Comparison of ENCODE assay signal across 1 cellular context in the genomic region with DNA sequence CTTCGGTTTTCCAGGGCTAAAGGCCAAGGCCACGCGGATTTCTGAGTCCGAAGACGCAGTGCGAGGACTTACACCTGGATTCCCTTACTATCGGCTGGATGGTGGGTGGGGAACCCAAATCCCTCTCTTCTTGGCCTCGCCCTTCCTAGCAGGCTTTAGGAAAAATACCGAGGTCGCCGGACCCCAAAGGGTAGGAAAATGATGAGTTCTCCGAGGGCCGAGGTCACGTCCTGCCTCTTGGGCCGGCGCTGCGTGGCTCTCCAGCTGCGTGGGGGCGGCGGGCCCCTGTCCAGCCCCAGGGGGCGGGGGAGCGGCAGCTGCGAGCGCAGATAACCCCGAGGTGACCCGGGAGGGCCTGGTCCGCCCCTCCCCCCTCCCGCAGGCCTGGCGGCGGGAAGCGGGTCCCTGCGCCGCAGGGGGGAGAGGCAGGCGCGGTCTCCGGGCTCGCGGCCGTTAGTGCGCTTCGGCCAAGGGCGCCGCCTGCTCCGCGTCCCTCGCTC.
TF ChIP-seq lines count a peak whose summit lies in the region.

No MANE protein-coding gene starts in this region.

TF ChIP-seq in K562, 482 proteins besides CTCF, POLR2A, EP300 and RAD21 (continued from another document and continues in another):
- TF ChIP-seq SPI1 (IDR thresholded peaks at IDR 0.05; ENCODE audit: borderline replicate concordance, low read depth, low read length) (no peak), ZNF175 (CRISPR knock-in tag; IDR thresholded peaks at IDR 0.05; ENCODE audit: low read depth) (peak; percentile 92), U2AF1 (optimal IDR thresholded peaks at IDR 0.05; ENCODE audit: low read depth, low read length) (peak; percentile 74), ZFX (CRISPR knock-in tag; IDR thresholded peaks at IDR 0.05) (peak; percentile 74), ESRRB (CRISPR knock-in tag; IDR thresholded peaks at IDR 0.05; ENCODE audit: borderline replicate concordance) (no peak), CBX1 (IDR thresholded peaks at IDR 0.05; ENCODE audit: low read depth) (peak; percentile 59; the same call in 1 of the 2 replicates), TEAD1 (CRISPR knock-in tag; IDR thresholded peaks at IDR 0.05) (peak; percentile 16 to 58; a peak in 1 of 4 replicates), TBP (optimal IDR thresholded peaks at IDR 0.05; ENCODE audit: low read depth, low read length) (peak; percentile 71), RFX5 (IDR thresholded peaks at IDR 0.05; ENCODE audit: low read depth, low read length) (no peak), ZSCAN32 (CRISPR knock-in tag; IDR thresholded peaks at IDR 0.05) (no peak), ZNF239 (CRISPR knock-in tag; IDR thresholded peaks at IDR 0.05) (no peak), TAF7 (tag; IDR thresholded peaks at IDR 0.05) (no peak), NFATC3 (IDR thresholded peaks at IDR 0.05) (no peak), CHD4 (IDR thresholded peaks at IDR 0.05; ENCODE audit: insufficient read depth, insufficient replicate concordance, low read depth, low read length, poor library complexity, severe bottlenecking) (no peak), ZNF212 (CRISPR knock-in tag; IDR thresholded peaks at IDR 0.05) (no peak), HDAC3 (IDR thresholded peaks at IDR 0.05; ENCODE audit: borderline replicate concordance, partially characterized antibody) (peak; percentile 65), ZNF41 (CRISPR knock-in tag; conservative IDR thresholded peaks at IDR 0.05) (peak; percentile 35; the same call in 1 of the 2 replicates), PRPF4 (IDR thresholded peaks at IDR 0.05; ENCODE audit: insufficient read depth, low read depth, low read length, poor library complexity, severe bottlenecking) (no peak), SMARCA4 (IDR thresholded peaks at IDR 0.05) (peak; percentile 72), BRD4 (IDR thresholded peaks at IDR 0.05) (no peak; the same call in 1 of the 2 replicates), KHSRP (IDR thresholded peaks at IDR 0.05) (no peak), TAL1 (IDR thresholded peaks at IDR 0.05) (peak; percentile 91), EP400 (IDR thresholded peaks at IDR 0.05) (peak; percentile 69; the same call in 1 of the 2 replicates), TEAD4 (IDR thresholded peaks at IDR 0.05; ENCODE audit: low read length) (peak; percentile 89), TEAD4 (CRISPR knock-in tag; IDR thresholded peaks at IDR 0.05; ENCODE audit: borderline replicate concordance) (no peak), POLR2AphosphoS5 (IDR thresholded peaks at IDR 0.05; ENCODE audit: control insufficient read depth, insufficient read depth, low read depth, low read length) (peak; percentile 88), POLR3A (IDR thresholded peaks at IDR 0.05; ENCODE audit: borderline replicate concordance, extremely low read depth, insufficient read depth, insufficient read length) (no peak), ZZZ3 (IDR thresholded peaks at IDR 0.05) (no peak), HDAC2 (IDR thresholded peaks at IDR 0.05) (peak; percentile 62; the same call in 1 of the 2 replicates), GTF2F1 (IDR thresholded peaks at IDR 0.05; ENCODE audit: low read depth, low read length) (peak; percentile 45; the same call in 1 of the 2 replicates), FOSL1 (tag; conservative IDR thresholded peaks at IDR 0.05) (peak; percentile 59), RCOR1 (IDR thresholded peaks at IDR 0.05; ENCODE audit: borderline replicate concordance in 1 of 2, low read depth in 2 of 2, low read length in 2 of 2) (peak; percentile 82 to 84; a peak in 3 of 4 replicates), KLF6 (CRISPR knock-in tag; IDR thresholded peaks at IDR 0.05; ENCODE audit: borderline replicate concordance) (no peak), BRF1 (IDR thresholded peaks at IDR 0.05; ENCODE audit: borderline replicate concordance, extremely low read depth, insufficient read length) (no peak), JUND (IDR thresholded peaks at IDR 0.05; ENCODE audit: borderline replicate concordance, low read depth, low read length) (peak; percentile 41; the same call in 1 of the 2 replicates), JUND (tag; IDR thresholded peaks at IDR 0.05; ENCODE audit: borderline replicate concordance, low read depth, low read length) (peak; percentile 30; the same call in 1 of the 3 replicates)
- TF ChIP-seq, protein P1, sequence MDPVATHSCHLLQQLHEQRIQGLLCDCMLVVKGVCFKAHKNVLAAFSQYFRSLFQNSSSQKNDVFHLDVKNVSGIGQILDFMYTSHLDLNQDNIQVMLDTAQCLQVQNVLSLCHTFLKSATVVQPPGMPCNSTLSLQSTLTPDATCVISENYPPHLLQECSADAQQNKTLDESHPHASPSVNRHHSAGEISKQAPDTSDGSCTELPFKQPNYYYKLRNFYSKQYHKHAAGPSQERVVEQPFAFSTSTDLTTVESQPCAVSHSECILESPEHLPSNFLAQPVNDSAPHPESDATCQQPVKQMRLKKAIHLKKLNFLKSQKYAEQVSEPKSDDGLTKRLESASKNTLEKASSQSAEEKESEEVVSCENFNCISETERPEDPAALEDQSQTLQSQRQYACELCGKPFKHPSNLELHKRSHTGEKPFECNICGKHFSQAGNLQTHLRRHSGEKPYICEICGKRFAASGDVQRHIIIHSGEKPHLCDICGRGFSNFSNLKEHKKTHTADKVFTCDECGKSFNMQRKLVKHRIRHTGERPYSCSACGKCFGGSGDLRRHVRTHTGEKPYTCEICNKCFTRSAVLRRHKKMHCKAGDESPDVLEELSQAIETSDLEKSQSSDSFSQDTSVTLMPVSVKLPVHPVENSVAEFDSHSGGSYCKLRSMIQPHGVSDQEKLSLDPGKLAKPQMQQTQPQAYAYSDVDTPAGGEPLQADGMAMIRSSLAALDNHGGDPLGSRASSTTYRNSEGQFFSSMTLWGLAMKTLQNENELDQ (CRISPR knock-in tag; IDR thresholded peaks at IDR 0.05; ENCODE audit: borderline replicate concordance), result no peak
- TF ChIP-seq, protein P2, sequence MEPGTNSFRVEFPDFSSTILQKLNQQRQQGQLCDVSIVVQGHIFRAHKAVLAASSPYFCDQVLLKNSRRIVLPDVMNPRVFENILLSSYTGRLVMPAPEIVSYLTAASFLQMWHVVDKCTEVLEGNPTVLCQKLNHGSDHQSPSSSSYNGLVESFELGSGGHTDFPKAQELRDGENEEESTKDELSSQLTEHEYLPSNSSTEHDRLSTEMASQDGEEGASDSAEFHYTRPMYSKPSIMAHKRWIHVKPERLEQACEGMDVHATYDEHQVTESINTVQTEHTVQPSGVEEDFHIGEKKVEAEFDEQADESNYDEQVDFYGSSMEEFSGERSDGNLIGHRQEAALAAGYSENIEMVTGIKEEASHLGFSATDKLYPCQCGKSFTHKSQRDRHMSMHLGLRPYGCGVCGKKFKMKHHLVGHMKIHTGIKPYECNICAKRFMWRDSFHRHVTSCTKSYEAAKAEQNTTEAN (CRISPR knock-in tag; IDR thresholded peaks at IDR 0.05), result no peak
- TF ChIP-seq, protein P3, sequence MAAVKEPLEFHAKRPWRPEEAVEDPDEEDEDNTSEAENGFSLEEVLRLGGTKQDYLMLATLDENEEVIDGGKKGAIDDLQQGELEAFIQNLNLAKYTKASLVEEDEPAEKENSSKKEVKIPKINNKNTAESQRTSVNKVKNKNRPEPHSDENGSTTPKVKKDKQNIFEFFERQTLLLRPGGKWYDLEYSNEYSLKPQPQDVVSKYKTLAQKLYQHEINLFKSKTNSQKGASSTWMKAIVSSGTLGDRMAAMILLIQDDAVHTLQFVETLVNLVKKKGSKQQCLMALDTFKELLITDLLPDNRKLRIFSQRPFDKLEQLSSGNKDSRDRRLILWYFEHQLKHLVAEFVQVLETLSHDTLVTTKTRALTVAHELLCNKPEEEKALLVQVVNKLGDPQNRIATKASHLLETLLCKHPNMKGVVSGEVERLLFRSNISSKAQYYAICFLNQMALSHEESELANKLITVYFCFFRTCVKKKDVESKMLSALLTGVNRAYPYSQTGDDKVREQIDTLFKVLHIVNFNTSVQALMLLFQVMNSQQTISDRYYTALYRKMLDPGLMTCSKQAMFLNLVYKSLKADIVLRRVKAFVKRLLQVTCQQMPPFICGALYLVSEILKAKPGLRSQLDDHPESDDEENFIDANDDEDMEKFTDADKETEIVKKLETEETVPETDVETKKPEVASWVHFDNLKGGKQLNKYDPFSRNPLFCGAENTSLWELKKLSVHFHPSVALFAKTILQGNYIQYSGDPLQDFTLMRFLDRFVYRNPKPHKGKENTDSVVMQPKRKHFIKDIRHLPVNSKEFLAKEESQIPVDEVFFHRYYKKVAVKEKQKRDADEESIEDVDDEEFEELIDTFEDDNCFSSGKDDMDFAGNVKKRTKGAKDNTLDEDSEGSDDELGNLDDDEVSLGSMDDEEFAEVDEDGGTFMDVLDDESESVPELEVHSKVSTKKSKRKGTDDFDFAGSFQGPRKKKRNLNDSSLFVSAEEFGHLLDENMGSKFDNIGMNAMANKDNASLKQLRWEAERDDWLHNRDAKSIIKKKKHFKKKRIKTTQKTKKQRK (IDR thresholded peaks at IDR 0.05; ENCODE audit: borderline replicate concordance, low read depth, low read length), result no peak
- TF ChIP-seq, protein P4, sequence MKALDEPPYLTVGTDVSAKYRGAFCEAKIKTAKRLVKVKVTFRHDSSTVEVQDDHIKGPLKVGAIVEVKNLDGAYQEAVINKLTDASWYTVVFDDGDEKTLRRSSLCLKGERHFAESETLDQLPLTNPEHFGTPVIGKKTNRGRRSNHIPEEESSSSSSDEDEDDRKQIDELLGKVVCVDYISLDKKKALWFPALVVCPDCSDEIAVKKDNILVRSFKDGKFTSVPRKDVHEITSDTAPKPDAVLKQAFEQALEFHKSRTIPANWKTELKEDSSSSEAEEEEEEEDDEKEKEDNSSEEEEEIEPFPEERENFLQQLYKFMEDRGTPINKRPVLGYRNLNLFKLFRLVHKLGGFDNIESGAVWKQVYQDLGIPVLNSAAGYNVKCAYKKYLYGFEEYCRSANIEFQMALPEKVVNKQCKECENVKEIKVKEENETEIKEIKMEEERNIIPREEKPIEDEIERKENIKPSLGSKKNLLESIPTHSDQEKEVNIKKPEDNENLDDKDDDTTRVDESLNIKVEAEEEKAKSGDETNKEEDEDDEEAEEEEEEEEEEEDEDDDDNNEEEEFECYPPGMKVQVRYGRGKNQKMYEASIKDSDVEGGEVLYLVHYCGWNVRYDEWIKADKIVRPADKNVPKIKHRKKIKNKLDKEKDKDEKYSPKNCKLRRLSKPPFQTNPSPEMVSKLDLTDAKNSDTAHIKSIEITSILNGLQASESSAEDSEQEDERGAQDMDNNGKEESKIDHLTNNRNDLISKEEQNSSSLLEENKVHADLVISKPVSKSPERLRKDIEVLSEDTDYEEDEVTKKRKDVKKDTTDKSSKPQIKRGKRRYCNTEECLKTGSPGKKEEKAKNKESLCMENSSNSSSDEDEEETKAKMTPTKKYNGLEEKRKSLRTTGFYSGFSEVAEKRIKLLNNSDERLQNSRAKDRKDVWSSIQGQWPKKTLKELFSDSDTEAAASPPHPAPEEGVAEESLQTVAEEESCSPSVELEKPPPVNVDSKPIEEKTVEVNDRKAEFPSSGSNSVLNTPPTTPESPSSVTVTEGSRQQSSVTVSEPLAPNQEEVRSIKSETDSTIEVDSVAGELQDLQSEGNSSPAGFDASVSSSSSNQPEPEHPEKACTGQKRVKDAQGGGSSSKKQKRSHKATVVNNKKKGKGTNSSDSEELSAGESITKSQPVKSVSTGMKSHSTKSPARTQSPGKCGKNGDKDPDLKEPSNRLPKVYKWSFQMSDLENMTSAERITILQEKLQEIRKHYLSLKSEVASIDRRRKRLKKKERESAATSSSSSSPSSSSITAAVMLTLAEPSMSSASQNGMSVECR (CRISPR knock-in tag; IDR thresholded peaks at IDR 0.05), result peak; percentile 48; the same call in 1 of the 2 replicates
- TF ChIP-seq, protein P5, sequence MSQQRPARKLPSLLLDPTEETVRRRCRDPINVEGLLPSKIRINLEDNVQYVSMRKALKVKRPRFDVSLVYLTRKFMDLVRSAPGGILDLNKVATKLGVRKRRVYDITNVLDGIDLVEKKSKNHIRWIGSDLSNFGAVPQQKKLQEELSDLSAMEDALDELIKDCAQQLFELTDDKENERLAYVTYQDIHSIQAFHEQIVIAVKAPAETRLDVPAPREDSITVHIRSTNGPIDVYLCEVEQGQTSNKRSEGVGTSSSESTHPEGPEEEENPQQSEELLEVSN (IDR thresholded peaks at IDR 0.05; ENCODE audit: borderline replicate concordance in 1 of 2, extremely low read depth in 1 of 2, insufficient read depth in 1 of 2, insufficient read length in 1 of 2, low read depth in 1 of 2, low read length in 1 of 2, poor library complexity in 1 of 2, severe bottlenecking in 1 of 2), result peak; percentile 71 to 91
- TF ChIP-seq, protein P6, sequence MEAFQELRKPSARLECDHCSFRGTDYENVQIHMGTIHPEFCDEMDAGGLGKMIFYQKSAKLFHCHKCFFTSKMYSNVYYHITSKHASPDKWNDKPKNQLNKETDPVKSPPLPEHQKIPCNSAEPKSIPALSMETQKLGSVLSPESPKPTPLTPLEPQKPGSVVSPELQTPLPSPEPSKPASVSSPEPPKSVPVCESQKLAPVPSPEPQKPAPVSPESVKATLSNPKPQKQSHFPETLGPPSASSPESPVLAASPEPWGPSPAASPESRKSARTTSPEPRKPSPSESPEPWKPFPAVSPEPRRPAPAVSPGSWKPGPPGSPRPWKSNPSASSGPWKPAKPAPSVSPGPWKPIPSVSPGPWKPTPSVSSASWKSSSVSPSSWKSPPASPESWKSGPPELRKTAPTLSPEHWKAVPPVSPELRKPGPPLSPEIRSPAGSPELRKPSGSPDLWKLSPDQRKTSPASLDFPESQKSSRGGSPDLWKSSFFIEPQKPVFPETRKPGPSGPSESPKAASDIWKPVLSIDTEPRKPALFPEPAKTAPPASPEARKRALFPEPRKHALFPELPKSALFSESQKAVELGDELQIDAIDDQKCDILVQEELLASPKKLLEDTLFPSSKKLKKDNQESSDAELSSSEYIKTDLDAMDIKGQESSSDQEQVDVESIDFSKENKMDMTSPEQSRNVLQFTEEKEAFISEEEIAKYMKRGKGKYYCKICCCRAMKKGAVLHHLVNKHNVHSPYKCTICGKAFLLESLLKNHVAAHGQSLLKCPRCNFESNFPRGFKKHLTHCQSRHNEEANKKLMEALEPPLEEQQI (IDR thresholded peaks at IDR 0.05), result no peak; the same call in 1 of the 2 replicates
- TF ChIP-seq, protein P7, sequence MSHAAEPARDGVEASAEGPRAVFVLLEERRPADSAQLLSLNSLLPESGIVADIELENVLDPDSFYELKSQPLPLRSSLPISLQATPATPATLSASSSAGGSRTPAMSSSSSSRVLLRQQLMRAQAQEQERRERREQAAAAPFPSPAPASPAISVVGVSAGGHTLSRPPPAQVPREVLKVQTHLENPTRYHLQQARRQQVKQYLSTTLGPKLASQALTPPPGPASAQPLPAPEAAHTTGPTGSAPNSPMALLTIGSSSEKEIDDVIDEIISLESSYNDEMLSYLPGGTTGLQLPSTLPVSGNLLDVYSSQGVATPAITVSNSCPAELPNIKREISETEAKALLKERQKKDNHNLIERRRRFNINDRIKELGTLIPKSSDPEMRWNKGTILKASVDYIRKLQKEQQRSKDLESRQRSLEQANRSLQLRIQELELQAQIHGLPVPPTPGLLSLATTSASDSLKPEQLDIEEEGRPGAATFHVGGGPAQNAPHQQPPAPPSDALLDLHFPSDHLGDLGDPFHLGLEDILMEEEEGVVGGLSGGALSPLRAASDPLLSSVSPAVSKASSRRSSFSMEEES (CRISPR knock-in tag; IDR thresholded peaks at IDR 0.05), result no peak
